In genomic region chr6:37168163-37168758, GRCh38 we compare ENCODE assay signal across 9 cellular contexts. TPM values are rescaled to one million over a fixed set of nuclear protein-coding genes. Genes with fewer than 3 reads are reported as not detected.
DNase-seq lines count a peak whose midpoint lies in the region; ATAC-seq, FAIRE-seq and TF ChIP-seq lines count a peak whose summit lies in the region.
"Had no signal": no experiment of that assay in that cellular context is flagged by ENCODE, and none has a peak within 500 bp of the region (broad histone marks: within the 10 kb centered on the region; RNA-seq: fewer than 3 reads in every experiment).

No MANE protein-coding gene starts in this region.

- H3K27ac ChIP-seq in epithelial cell of prostate, result peak overlapping the region; percentile 94
- H3K27ac ChIP-seq in psoas muscle, result peak overlapping the region; percentile 85

- H3K27me3 ChIP-seq in NT2/D1 (ENCODE audit: insufficient read depth, insufficient read length), result no peaks in the 10 kb centered on the region
- H3K27me3 ChIP-seq in psoas muscle (ENCODE audit: insufficient read depth in 3 of 3, low read length in 2 of 3), result no peaks in the 10 kb centered on the region

- intact Hi-C loops in psoas muscle (cut with DNase I) (no loop called here), left colon (cut with DNase I, micrococcal nuclease) (no loop called here)

- ATAC-seq in psoas muscle (no peak), left colon (no peak)

- H3K9ac ChIP-seq in NT2/D1 (ENCODE audit: insufficient read length, low read depth), result no peak overlapping the region

- H3K4me1 ChIP-seq in NT2/D1 (ENCODE audit: insufficient read depth, insufficient read length) (peaks cover 8% of the 10 kb centered on the region), psoas muscle (peaks cover 10% of the 10 kb centered on the region)

- peaks cover 25% of the 10 kb centered on the region for H3K36me3 ChIP-seq in NT2/D1 (ENCODE audit: insufficient read depth, insufficient read length, low read length)
- peaks cover 5 to 11% of the 10 kb centered on the region in 2 donors for H3K36me3 ChIP-seq in psoas muscle (ENCODE audit: insufficient read depth in 1 of 2, low read depth in 1 of 2)

- H3K4me3 ChIP-seq in NT2/D1 (ENCODE audit: insufficient read length, low read depth), result peak overlapping the region; percentile 49
- H3K4me3 ChIP-seq in psoas muscle, result no peak overlapping the region

- no peak for TF ChIP-seq CTCF in psoas muscle (IDR thresholded peaks at IDR 0.05)

- no peak for DNase-seq in NT2/D1 (ENCODE audit: low read depth, low spot score)
- DNase-seq in epithelial cell of prostate (ENCODE audit: low read depth, low spot score), result no peak
- no peak for DNase-seq in psoas muscle
- DNase-seq in HPDE6-E6E7 (ENCODE audit: extremely low spot score), result no peak
- no peak for DNase-seq in left colon
- no peak for DNase-seq in GM19239 (ENCODE audit: insufficient read length, low spot score)
- no peak for DNase-seq in putamen (ENCODE audit: low spot score)
- DNase-seq: NCI-H2081 treated with DMSO at 0.1 percent for 48 hours had no signal

- FAIRE-seq in G401.6 (lab: Jason Lieb, UNC) (peak; percentile 70), GM19239 (lab: Jason Lieb, UNC) (no peak)

- H3K9me3 ChIP-seq in NT2/D1 (ENCODE audit: insufficient read depth, low read length) (no peaks in the 10 kb centered on the region), psoas muscle (no peaks in the 10 kb centered on the region)

- WGBS in psoas muscle, 3 donors, result 84 to 91% (median 89%) methylated on average over 5 of the region's 5 CpGs

RNA-seq across cellular contexts. Expression of gene PIM1, which starts 1.7 kb away (rescaled TPM):
- total RNA-seq in psoas muscle, result 10 to 100 TPM; 18.0 to 45.5 (median 32.8) TPM
- 10 to 100 TPM in 1 of 3 donors, 1 to 10 TPM in 2; 2.8 to 16.5 (median 7.8) TPM for polyA plus RNA-seq in psoas muscle
- total RNA-seq in left colon, result 10 to 100 TPM; 27.1 to 37.0 TPM
